ENCODE assay signal across 12 cellular contexts in genomic region chr14:55794655-55795583, GRCh38.
A peak's percentile ranks its signal among the peaks of the same experiment; 100 is the strongest.
DNase-seq lines count a peak whose midpoint lies in the region; ATAC-seq and TF ChIP-seq lines count a peak whose summit lies in the region.
"Had no signal": no experiment of that assay in that cellular context is flagged by ENCODE, and none has a peak within 500 bp of the region (broad histone marks: within the 10 kb centered on the region; RNA-seq: fewer than 3 reads in every experiment).

No MANE protein-coding gene starts in this region.

- H3K27me3 ChIP-seq in GM23248 (replicated peaks; ENCODE audit: insufficient read depth) (no peaks in the 10 kb centered on the region), right lobe of liver (no peaks in the 10 kb centered on the region)
- H3K27me3 ChIP-seq: heart left ventricle had no signal

- POLR2A ChIA-PET in RWPE1 (lab: Yijun Ruan, JAX; ENCODE audit: low non-redundant PET) = no interaction called here

- H3K4me2 ChIP-seq in GM23248 (ENCODE audit: unreplicated experiment) = no peak overlapping the region

- H3K9me3 ChIP-seq in GM23248 (ENCODE audit: low read depth) (no peaks in the 10 kb centered on the region), right lobe of liver (no peaks in the 10 kb centered on the region)
- H3K9me3 ChIP-seq: heart left ventricle, thoracic aorta had no signal

- intact Hi-C loops in right lobe of liver (cut with DNase I) = no loop called here

- H3F3A ChIP-seq in GM23248 (ENCODE audit: insufficient read depth) = no peaks in the 10 kb centered on the region

- DNase-seq in A172 (ENCODE audit: low spot score) (peak; percentile 32), GM23248 (peak; percentile 57), RWPE1 (ENCODE audit: low spot score) (peak; percentile 36), fibroblast of pulmonary artery (ENCODE audit: low read depth) (peak; percentile 70), right lobe of liver (no peak), medulla oblongata (ENCODE audit: extremely low spot score) (no peak), occipital lobe (lab: John Stamatoyannopoulos, UW) (no peak)
- no peak for DNase-seq in stimulated activated CD4-positive, alpha-beta T cell treated with anti-CD3 and anti-CD28 coated beads, Interleukin-2, amount 100 ng/mL, for 24 hours
- DNase-seq: activated naive CD4-positive, alpha-beta T cell treated with anti-CD3 and anti-CD28 coated beads for 36 hours; heart left ventricle; NCI-H526 had no signal

- no peaks in the 10 kb centered on the region for H3K9me2 ChIP-seq in GM23248 (ENCODE audit: insufficient read depth)

- no peak for TF ChIP-seq POLR2A in right lobe of liver (IDR thresholded peaks at IDR 0.05)

- no peaks in the 10 kb centered on the region for H4K20me1 ChIP-seq in GM23248 (ENCODE audit: insufficient read depth)

- in situ Hi-C loops in GM23248 (cut with MboI) = no loop called here

- no peak overlapping the region for H2AFZ ChIP-seq in GM23248

- no peaks in the 10 kb centered on the region; the same call in 1 of the 2 replicates for H3K4me1 ChIP-seq in GM23248 (ENCODE audit: insufficient read depth)
- no peaks in the 10 kb centered on the region for H3K4me1 ChIP-seq in right lobe of liver

- TF ChIP-seq CTCF in RWPE1 (conservative IDR thresholded peaks at IDR 0.05; ENCODE audit: low read depth) (no peak), fibroblast of pulmonary artery (IDR thresholded peaks at IDR 0.05; ENCODE audit: low read length, missing control alignments) (no peak), right lobe of liver (IDR thresholded peaks at IDR 0.05) (no peak)

- no peaks in the 10 kb centered on the region for H3K36me3 ChIP-seq in GM23248 (ENCODE audit: low read depth)
- H3K36me3 ChIP-seq in right lobe of liver = no peaks in the 10 kb centered on the region
- H3K36me3 ChIP-seq: heart left ventricle, thoracic aorta had no signal

- no peak overlapping the region for H3K9ac ChIP-seq in GM23248

- no peaks in the 10 kb centered on the region for H3K79me2 ChIP-seq in GM23248 (ENCODE audit: insufficient read depth)

- ATAC-seq in right lobe of liver = no peak
- ATAC-seq: heart left ventricle had no signal

- H3K27ac ChIP-seq in GM23248 = no peak overlapping the region
- H3K27ac ChIP-seq in RWPE1 = no peak overlapping the region
- H3K27ac ChIP-seq in right lobe of liver = no peak overlapping the region
- H3K27ac ChIP-seq: heart left ventricle, thoracic aorta had no signal

- H3K4me3 ChIP-seq in GM23248 = no peak overlapping the region
- no peak overlapping the region for H3K4me3 ChIP-seq in fibroblast of pulmonary artery (replicated peaks; ENCODE audit: low read depth, low read length)
- H3K4me3 ChIP-seq in right lobe of liver = no peak overlapping the region
- H3K4me3 ChIP-seq: heart left ventricle, thoracic aorta had no signal

- WGBS in GM23248 (ENCODE audit: low coverage in 1 of 2, low lambda C conversion rate in 2 of 2, missing lambda C conversion rate in 2 of 2), 2 experiments = 75% methylated on average over 6 of the region's 6 CpGs
- 55% methylated on average over 6 of the region's 6 CpGs for WGBS in right lobe of liver (ENCODE audit: insufficient coverage, low coverage, low lambda C conversion rate, missing lambda C conversion rate)

- CTCF ChIA-PET in RWPE1 (lab: Yijun Ruan, JAX) = interaction anchor here (0.6 kb wide), 2 partner anchors 27 to 32 kb away, joined by 3 read pairs; no protein-coding TSS in a partner anchor

Comparison
In these comparisons a context has a peak if more than half of its experiments do, and no peak if none do; other contexts are left out.
1. DNase-seq: peak in A172 (single experiment), GM23248 (single experiment), RWPE1 (single experiment) and fibroblast of pulmonary artery (single experiment); none in right lobe of liver (0 of 3), medulla oblongata (single experiment), stimulated activated CD4-positive, alpha-beta T cell treated with anti-CD3 and anti-CD28 coated beads, Interleukin-2, amount 100 ng/mL, for 24 hours (0 of 2) and occipital lobe (single experiment).